ENCODE assay signal across 8 cellular contexts in the genomic region with DNA sequence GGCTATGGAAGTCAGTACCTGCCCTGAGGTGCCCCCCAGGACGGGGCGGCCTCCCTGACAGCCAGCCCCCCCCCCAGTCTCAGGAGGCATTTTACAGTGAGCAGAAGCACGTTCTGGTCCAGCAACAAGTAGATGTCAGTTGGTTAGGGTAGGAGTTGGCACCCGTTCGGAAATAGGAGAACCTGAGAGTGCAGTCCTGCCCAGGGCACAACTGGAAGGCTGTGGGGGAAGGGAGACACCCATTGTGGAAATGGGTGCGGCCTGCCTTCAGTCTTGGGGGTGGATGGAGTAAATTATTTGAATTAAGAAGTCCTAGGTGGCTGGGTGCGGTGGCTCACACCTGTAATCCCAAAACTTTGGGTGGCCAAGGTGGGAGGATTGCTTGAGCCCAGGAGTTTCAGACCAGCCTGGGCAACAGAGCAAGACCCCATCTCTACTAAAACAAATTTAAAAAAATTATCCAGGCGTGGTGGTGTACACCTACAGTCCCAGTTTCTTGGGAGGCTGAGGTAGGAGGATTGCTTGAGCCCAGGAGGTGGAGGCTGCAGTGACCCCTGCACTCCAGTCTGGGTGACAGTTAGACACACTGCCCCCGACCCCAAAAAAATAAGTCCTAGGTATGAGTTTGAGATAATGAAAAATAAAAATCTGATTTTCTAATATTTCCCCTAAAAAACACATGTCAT. TPM values are rescaled to one million over a fixed set of nuclear protein-coding genes. Genes with fewer than 3 reads are reported as not detected.
A peak's percentile ranks its signal among the peaks of the same experiment; 100 is the strongest.
DNase-seq lines count a peak whose midpoint lies in the region; ATAC-seq and TF ChIP-seq lines count a peak whose summit lies in the region.

No MANE protein-coding gene starts in this region.

- peaks cover 0 to 5% of the 10 kb centered on the region in 2 donors for H3K36me3 Mint-ChIP-seq in naive B cell

- no peaks in the 10 kb centered on the region for H3K27me3 ChIP-seq in BJ (ENCODE audit: control insufficient read depth, insufficient read depth, low read length)

- H3K27me3 Mint-ChIP-seq in naive B cell = no peaks in the 10 kb centered on the region

- H3K27ac Mint-ChIP-seq in naive B cell = peak overlapping the region; percentile 91 to 97 (median 94)

- POLR2A ChIA-PET in BJ (lab: Charles Lee) = interaction anchor here (1.4 kb wide), 1 partner anchor 25 kb away, joined by 78 read pairs; no protein-coding TSS in a partner anchor

- no peak for ATAC-seq in naive B cell (ENCODE audit: low read depth in 2 of 2)
- no peak for ATAC-seq in HG02973 (IDR thresholded peaks at IDR 0.05; ENCODE audit: unreplicated experiment)
- no peak for ATAC-seq in HG03439 (IDR thresholded peaks at IDR 0.05; ENCODE audit: unreplicated experiment)

- no peaks in the 10 kb centered on the region for H3K9me3 Mint-ChIP-seq in naive B cell

- no peak for TF ChIP-seq CTCF in BJ (IDR thresholded peaks at IDR 0.05; ENCODE audit: insufficient read depth, low read depth, low read length)
- TF ChIP-seq CTCF in LNCaP clone FGC (IDR thresholded peaks at IDR 0.05; ENCODE audit: control insufficient read depth, extremely low read depth, insufficient read depth) = no peak
- no peak for TF ChIP-seq CTCF in cardiac fibroblast (IDR thresholded peaks at IDR 0.05; ENCODE audit: low read depth, low read length)

- DNase-seq in BJ (ENCODE audit: low read depth) (no peak), LNCaP clone FGC (ENCODE audit: low read depth) (no peak), cardiac fibroblast (ENCODE audit: low read depth in 2 of 2) (no peak), naive B cell (no peak), Ammon's horn (ENCODE audit: low spot score) (no peak), T1000 (lab: John Stamatoyannopoulos, UW) (no peak)

- H3K36me3 ChIP-seq in BJ (ENCODE audit: control insufficient read depth, insufficient read depth, low read length) = peaks cover 37% of the 10 kb centered on the region

- CTCF ChIA-PET in BJ (lab: Yijun Ruan, JAX) = interaction anchor here (6.2 kb wide), 1 partner anchor 27 kb away, joined by 46 read pairs; no protein-coding TSS in a partner anchor

- H3K4me1 Mint-ChIP-seq in naive B cell = peaks cover 60 to 70% (median 70%) of the 10 kb centered on the region in 3 donors

- H3K4me3 Mint-ChIP-seq in naive B cell = peak overlapping the region; percentile 87 to 96 (median 88)

- H3K4me3 ChIP-seq in BJ (ENCODE audit: low read depth, low read length) (peak overlapping the region; percentile 66), LNCaP clone FGC (ENCODE audit: low read depth, low read length) (peak overlapping the region; percentile 66), cardiac fibroblast (replicated peaks in 1 of 2; ENCODE audit: low read depth in 2 of 2, low read length in 2 of 2) (peak overlapping the region; percentile 67 to 82)

RNA-seq across cellular contexts. Expression of gene CIRBP, which starts 1.2 kb away (rescaled TPM):
- polyA plus RNA-seq in BJ (2011; rRNA removed) = 342 and 372 TPM in 2 replicates
- polyA minus RNA-seq in BJ (2011; rRNA and poly(A)+ RNA removed) = 69.9 and 93.9 TPM in 2 replicates
- 100 to 1,000 TPM; 253 to 449 (median 334) TPM for polyA plus RNA-seq in naive B cell (ENCODE audit: low read depth in 6 of 6)

RNA-seq across cellular contexts. Expression of gene FAM174C, which starts 5.0 kb away (rescaled TPM):
- polyA plus RNA-seq in BJ (2011; rRNA removed) = 24.6 and 37.5 TPM in 2 replicates
- polyA minus RNA-seq in BJ (2011; rRNA and poly(A)+ RNA removed) = 8.6 TPM in 2 replicates
- 10 to 100 TPM; 48.9 to 80.0 (median 64.7) TPM for polyA plus RNA-seq in naive B cell (ENCODE audit: low read depth in 6 of 6)

RNA-seq across cellular contexts. Expression of gene EFNA2, which starts 15.4 kb away (rescaled TPM):
- polyA plus RNA-seq in BJ (2011; rRNA removed) (not detected in 2 replicates), naive B cell (ENCODE audit: low read depth in 6 of 6) (not detected)
- not detected in 2 replicates for polyA minus RNA-seq in BJ (2011; rRNA and poly(A)+ RNA removed)

RNA-seq across cellular contexts. Expression of gene MIDN, which starts 21.9 kb away (rescaled TPM):
- polyA plus RNA-seq in BJ (2011; rRNA removed) (6.9 and 8.4 TPM in 2 replicates), naive B cell (ENCODE audit: low read depth in 6 of 6) (1 to 10 TPM in 5 of 6 donors, under 1 TPM in 1; 0.78 to 5.5 (median 2.7) TPM)
- polyA minus RNA-seq in BJ (2011; rRNA and poly(A)+ RNA removed) = 21.3 and 25.6 TPM in 2 replicates

RNA-seq across cellular contexts. Expression of gene ATP5F1D, which starts 28.8 kb away (rescaled TPM):
- polyA plus RNA-seq in BJ (2011; rRNA removed) (57.9 and 65.1 TPM in 2 replicates), naive B cell (ENCODE audit: low read depth in 6 of 6) (100 to 1,000 TPM; 132 to 222 (median 199) TPM)
- 29.1 and 30.1 TPM in 2 replicates for polyA minus RNA-seq in BJ (2011; rRNA and poly(A)+ RNA removed)
